In genomic region chr11:5038336-5038735, GRCh38 we compare ENCODE assay signal across 21 cellular contexts. TPM values are rescaled to one million over a fixed set of nuclear protein-coding genes. Genes with fewer than 3 reads are reported as not detected.
DNase-seq lines count a peak whose midpoint lies in the region; ATAC-seq and TF ChIP-seq lines count a peak whose summit lies in the region.
"Had no signal": no experiment of that assay in that cellular context is flagged by ENCODE, and none has a peak within 500 bp of the region (broad histone marks: within the 10 kb centered on the region; RNA-seq: fewer than 3 reads in every experiment).

No MANE protein-coding gene starts in this region.

- TF ChIP-seq POLR2A in thyroid gland (IDR thresholded peaks at IDR 0.05), result no peak

- H3K27me3 ChIP-seq in MG63 (no peaks in the 10 kb centered on the region), thyroid gland (no peaks in the 10 kb centered on the region)
- H3K27me3 ChIP-seq: BE2C; BLaER1 treated with 17β-estradiol and CSF1 and Interleukin-3, amounts not matched to agents 10 nM and 100 nM had no signal

- no peaks in the 10 kb centered on the region for H3K4me1 ChIP-seq in thyroid gland
- H3K4me1 ChIP-seq: A549, BE2C had no signal

- 79 to 89% methylated on average over 1 of the region's 1 CpG for WGBS in thyroid gland, 2 donors

- no peak for TF ChIP-seq CTCF in thyroid gland (IDR thresholded peaks at IDR 0.05)

- DNase-seq in G401 (ENCODE audit: low spot score) (peak; percentile 93), MG63 (peak; percentile 9), cerebellar nuclear complex (lab: John Stamatoyannopoulos, UW) (peak; percentile 48 to 61), thyroid gland (no peak)
- DNase-seq in activated naive CD4-positive, alpha-beta T cell treated with Interleukin-2 at 50 U/mL for 16 hours, result no peak
- DNase-seq: 8988T; ACHN; AML-193; BE2C; CD4-positive, alpha-beta T cell; CD8-positive, alpha-beta memory T cell; DMS 273 treated with DMSO at 0.1 percent for 48 hours; DMS79; EL; GF-D8; H7; HCEC 1CT had no signal

- no peak overlapping the region for H3K27ac ChIP-seq in thyroid gland
- H3K27ac ChIP-seq: A549; BLaER1 treated with 17β-estradiol and CSF1 and Interleukin-3, amounts not matched to agents 10 nM and 100 nM had no signal

- in situ Hi-C loops in G401 (cut with HindIII; ENCODE audit: low sequenced_read_pairs), result no loop called here

- no peaks in the 10 kb centered on the region for H3K36me3 ChIP-seq in MG63
- no peaks in the 10 kb centered on the region for H3K36me3 ChIP-seq in thyroid gland
- H3K36me3 ChIP-seq: BE2C; BLaER1 treated with 17β-estradiol and CSF1 and Interleukin-3, amounts not matched to agents 10 nM and 100 nM had no signal

- H3K4me3 ChIP-seq in MG63, result no peak overlapping the region
- H3K4me3 ChIP-seq in thyroid gland (replicated peaks in 1 of 3), result no peak overlapping the region
- H3K4me3 ChIP-seq: A549; BLaER1 treated with 17β-estradiol and CSF1 and Interleukin-3, amounts not matched to agents 10 nM and 100 nM had no signal

- no peak for ATAC-seq in GM21515 (IDR thresholded peaks at IDR 0.05; ENCODE audit: unreplicated experiment)
- ATAC-seq: A549 had no signal

- intact Hi-C loops in thyroid gland (cut with DNase I), result no loop called here

- H3K9me3 ChIP-seq in MG63 (no peaks in the 10 kb centered on the region), thyroid gland (no peaks in the 10 kb centered on the region)
- H3K9me3 ChIP-seq: A549; BE2C; BLaER1 treated with 17β-estradiol and CSF1 and Interleukin-3, amounts not matched to agents 10 nM and 100 nM had no signal

RNA-seq across cellular contexts. Expression of gene OR52J3, which starts 8.0 kb away (rescaled TPM):
- total RNA-seq in G401 (2014; rRNA removed; shearing (Covaris generic)), result not detected in 2 replicates
- not detected in 2 replicates for total RNA-seq in MG63 (2014; rRNA removed; shearing (Covaris generic); ENCODE audit: low replicate concordance)
- not detected for total RNA-seq in thyroid gland
- total RNA-seq: CD4-positive, alpha-beta T cell; CD8-positive, alpha-beta memory T cell; H1; H7 had no signal

RNA-seq across cellular contexts. Expression of gene OR52E2, which starts 21.1 kb away (rescaled TPM):
- total RNA-seq in G401 (2014; rRNA removed; shearing (Covaris generic)), result not detected in 2 replicates
- not detected in 2 replicates for total RNA-seq in MG63 (2014; rRNA removed; shearing (Covaris generic); ENCODE audit: low replicate concordance)
- not detected for total RNA-seq in thyroid gland
- total RNA-seq: CD4-positive, alpha-beta T cell; CD8-positive, alpha-beta memory T cell; H1; H7 had no signal

RNA-seq across cellular contexts. Expression of gene OR52E1, which starts 31.0 kb away (rescaled TPM):
- total RNA-seq in G401 (2014; rRNA removed; shearing (Covaris generic)), result not detected in 2 replicates
- total RNA-seq in MG63 (2014; rRNA removed; shearing (Covaris generic); ENCODE audit: low replicate concordance), result not detected in 2 replicates
- not detected for total RNA-seq in thyroid gland
- total RNA-seq: CD4-positive, alpha-beta T cell; CD8-positive, alpha-beta memory T cell; H1; H7 had no signal

RNA-seq across cellular contexts. Expression of gene OR51L1, which starts 43.7 kb away (rescaled TPM):
- not detected in 2 replicates for total RNA-seq in G401 (2014; rRNA removed; shearing (Covaris generic))
- total RNA-seq in MG63 (2014; rRNA removed; shearing (Covaris generic); ENCODE audit: low replicate concordance), result not detected in 2 replicates
- not detected for total RNA-seq in thyroid gland
- total RNA-seq: CD4-positive, alpha-beta T cell; CD8-positive, alpha-beta memory T cell; H1; H7 had no signal

Comparison
In these comparisons a context has a peak if more than half of its experiments do, and no peak if none do; other contexts are left out.
1. DNase-seq: peak in G401 (single experiment), MG63 (single experiment) and cerebellar nuclear complex (2 of 2); none in activated naive CD4-positive, alpha-beta T cell treated with Interleukin-2 at 50 U/mL for 16 hours (single experiment) and thyroid gland (0 of 2).